In the genomic region with DNA sequence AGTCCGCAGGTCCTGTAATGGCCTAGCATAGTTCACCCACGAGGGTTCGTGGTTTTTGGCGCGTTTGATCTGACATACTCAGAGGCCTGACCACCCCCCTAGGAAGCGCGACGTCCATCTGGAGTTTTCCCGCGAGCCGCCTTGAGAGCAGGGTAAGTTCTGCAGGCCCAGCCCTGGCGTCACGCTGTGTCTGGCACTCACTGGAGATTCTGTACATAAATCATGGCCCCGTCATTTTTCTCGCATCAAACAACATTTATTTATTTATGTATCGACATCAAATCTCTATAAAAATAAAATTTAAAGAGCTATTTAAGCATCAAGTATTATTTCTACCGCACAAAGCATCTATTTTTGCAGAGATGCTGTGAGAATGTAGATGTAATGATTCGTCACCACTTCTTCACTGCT, we compare ENCODE assay signal across 8 cellular contexts. TPM values are rescaled to one million over a fixed set of nuclear protein-coding genes. Genes with fewer than 3 reads are reported as not detected.
DNase-seq lines count a peak whose midpoint lies in the region; ATAC-seq, FAIRE-seq and TF ChIP-seq lines count a peak whose summit lies in the region.

No MANE protein-coding gene starts in this region.

- H3K27ac ChIP-seq in VCaP (peak overlapping the region; percentile 97), heart right ventricle (peak overlapping the region; percentile 84 to 99 (median 96)), skeletal muscle tissue (ENCODE audit: low read depth, low read length) (peak overlapping the region; percentile 92)

- no peak for TF ChIP-seq CTCF in VCaP (conservative IDR thresholded peaks at IDR 0.05)
- TF ChIP-seq CTCF in heart right ventricle (IDR thresholded peaks at IDR 0.05): no peak

- intact Hi-C loops in heart right ventricle (cut with DNase I): loop anchor here in 8 of 10 donors (1.0 to 2.0 kb wide), 9 partner anchors 16 to 39 kb away; a partner anchor contains a TSS

- H3K9me3 ChIP-seq in heart right ventricle (no peaks in the 10 kb centered on the region), skeletal muscle tissue (ENCODE audit: control insufficient read depth in 3 of 3, low read length in 3 of 3) (no peaks in the 10 kb centered on the region)

- H3K27me3 ChIP-seq in heart right ventricle (peaks cover 0 to 3% (median 0%) of the 10 kb centered on the region in 7 donors), skeletal muscle tissue (ENCODE audit: control insufficient read depth in 3 of 3, insufficient read depth in 3 of 3, low read length in 3 of 3) (no peaks in the 10 kb centered on the region)

- H3K36me3 ChIP-seq in heart right ventricle (peaks cover 0 to 13% (median 0%) of the 10 kb centered on the region in 9 donors), skeletal muscle tissue (ENCODE audit: control insufficient read depth in 3 of 3, insufficient read depth in 3 of 3, low read length in 3 of 3) (peaks cover 0 to 3% (median 3%) of the 10 kb centered on the region in 3 donors)

- H3K4me3 ChIP-seq in heart right ventricle (peak overlapping the region; percentile 32 to 96 (median 78)), skeletal muscle tissue (ENCODE audit: low read length in 3 of 3) (peak overlapping the region; percentile 92 to 94 (median 93))

- DNase-seq in HCEC 1CT (peak; percentile 47), heart right ventricle (no peak), germinal center (ENCODE audit: low spot score) (no peak), RCC 7860 (ENCODE audit: low spot score) (no peak)
- DNase-seq in activated CD4-positive, alpha-beta T cell treated with anti-CD3 and anti-CD28 coated beads for 1 hour: no peak

- ATAC-seq in heart right ventricle (peak; percentile 3 to 18 (median 8)), HG02852 (IDR thresholded peaks at IDR 0.05; ENCODE audit: unreplicated experiment) (no peak)

- FAIRE-seq in RCC 7860 (lab: Jason Lieb, UNC): no peak

- 0 to 1% methylated on average over 18 of the region's 18 CpGs for WGBS in heart right ventricle, 2 donors

- H3K9ac ChIP-seq in skeletal muscle tissue (ENCODE audit: low read depth in 1 of 3, low read length in 3 of 3): peak overlapping the region; percentile 88 to 94 (median 91)

- H3K4me1 ChIP-seq in heart right ventricle (peaks cover 0 to 48% (median 12%) of the 10 kb centered on the region in 9 donors), skeletal muscle tissue (ENCODE audit: control insufficient read depth in 3 of 3, insufficient read depth in 3 of 3, low read length in 3 of 3) (peaks cover 18 to 33% (median 24%) of the 10 kb centered on the region in 3 donors)

RNA-seq across cellular contexts. Expression of a gene that starts 0.4 kb away (rescaled TPM):
- total RNA-seq in heart right ventricle (10 to 100 TPM; 17.3 to 28.2 (median 26.0) TPM), skeletal muscle tissue (15.1 TPM)
- 10 to 100 TPM; 12.1 to 20.5 TPM for polyA plus RNA-seq in heart right ventricle

RNA-seq across cellular contexts. Expression of a gene that starts 17.6 kb away (rescaled TPM):
- total RNA-seq in heart right ventricle: 1 to 10 TPM; 4.4 to 9.5 (median 6.0) TPM
- 10 to 100 TPM in 1 of 2 donors, 1 to 10 TPM in 1; 3.9 to 30.8 TPM for polyA plus RNA-seq in heart right ventricle
- total RNA-seq in skeletal muscle tissue: 9.9 TPM

RNA-seq across cellular contexts. Expression of a gene that starts 21.1 kb away (rescaled TPM):
- total RNA-seq in heart right ventricle: 100 to 1,000 TPM; 581 to 916 (median 631) TPM
- 1,000 to 10,000 TPM; 1,025 to 2,221 TPM for polyA plus RNA-seq in heart right ventricle
- 4,748 TPM for total RNA-seq in skeletal muscle tissue

RNA-seq across cellular contexts. Expression of a gene that starts 38.3 kb away (rescaled TPM):
- total RNA-seq in heart right ventricle (10 to 100 TPM in 1 of 10 donors, 1 to 10 TPM in 9; 5.5 to 15.8 (median 7.5) TPM), skeletal muscle tissue (4.2 TPM)
- 10 to 100 TPM in 1 of 2 donors, 1 to 10 TPM in 1; 4.1 to 27.1 TPM for polyA plus RNA-seq in heart right ventricle
